In the genomic region with DNA sequence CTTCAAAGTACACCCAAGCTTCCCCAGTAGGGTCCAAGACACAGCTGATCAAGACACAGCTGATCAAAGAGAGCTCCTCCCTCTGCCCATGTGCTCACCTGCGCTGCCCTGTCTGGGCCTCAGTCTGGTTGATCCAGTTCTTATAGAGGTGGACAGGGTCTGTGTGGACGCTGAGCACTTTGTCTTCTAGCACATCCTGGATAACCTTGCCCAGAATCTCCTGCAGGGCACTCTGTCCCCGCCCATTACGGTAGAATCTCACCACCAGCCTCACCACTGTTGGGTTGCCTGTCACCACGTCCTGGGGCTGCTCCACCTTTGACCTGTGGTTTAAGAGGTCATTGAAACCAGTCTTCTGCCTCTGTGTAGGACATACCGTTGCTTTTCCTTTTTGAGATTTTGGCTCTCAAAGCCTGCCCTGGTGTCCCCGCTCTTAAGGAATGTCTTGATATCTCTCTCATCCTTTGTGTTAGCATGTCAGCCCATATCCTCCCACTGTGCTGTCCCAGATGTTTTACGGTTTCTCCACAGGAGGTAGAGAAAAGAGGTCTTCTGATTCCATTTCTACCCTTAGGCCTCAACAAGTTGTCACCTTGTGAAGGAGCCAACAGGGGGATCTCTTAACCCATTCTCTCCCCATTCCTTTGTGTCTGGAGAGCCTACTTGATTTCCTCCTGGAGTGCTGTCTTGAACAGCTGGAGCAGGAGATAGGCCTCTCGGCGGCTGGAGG, we compare ENCODE assay signal across 28 cellular contexts. TPM values are rescaled to one million over a fixed set of nuclear protein-coding genes. Genes with fewer than 3 reads are reported as not detected.
"Had no signal": no experiment of that assay in that cellular context is flagged by ENCODE, and none has a peak within 500 bp of the region (broad histone marks: within the 10 kb centered on the region; RNA-seq: fewer than 3 reads in every experiment).

No MANE protein-coding gene starts in this region.

- H3K27ac ChIP-seq: adrenal gland, ascending aorta, colonic mucosa, dorsolateral prefrontal cortex, esophagus squamous epithelium, gastrocnemius medialis, tibial artery had no signal

- H3K4me3 ChIP-seq: adrenal gland, ascending aorta, colonic mucosa, dorsolateral prefrontal cortex, esophagus squamous epithelium, gastrocnemius medialis, mucosa of descending colon, tibial artery had no signal

- FAIRE-seq: small intestine had no signal

- H3K36me3 ChIP-seq: adrenal gland, ascending aorta, colonic mucosa, gastrocnemius medialis, tibial artery had no signal

- H3K4me1 Mint-ChIP-seq: activated naive CD4-positive, alpha-beta T cell treated with anti-CD3 and anti-CD28 coated beads, Interleukin-2, amount 50 U/mL, for 24 hours; stimulated activated naive CD8-positive, alpha-beta T cell treated with anti-CD3 and anti-CD28 coated beads, Interleukin-15, amount 100 ng/mL, for 72 hours had no signal

- H3K36me3 Mint-ChIP-seq: activated naive CD4-positive, alpha-beta T cell treated with anti-CD3 and anti-CD28 coated beads, Interleukin-2, amount 50 U/mL, for 24 hours; stimulated activated effector memory CD8-positive, alpha-beta T cell treated with anti-CD3 and anti-CD28 coated beads, Interleukin-12 subunit alpha, Interleukin-12 subunit beta, amount 100 ng/mL, for 72 hours had no signal

- H3K9me3 ChIP-seq: adrenal gland, ascending aorta, colonic mucosa, esophagus squamous epithelium, gastrocnemius medialis, mucosa of descending colon, tibial artery had no signal

- H3K27me3 Mint-ChIP-seq: activated CD4-positive, alpha-beta memory T cell treated with anti-CD3 and anti-CD28 coated beads, Interleukin-2, amount 10 ng/mL, durations not matched to agents 7 days and 5 days; activated CD4-positive, alpha-beta T cell treated with anti-CD3 and anti-CD28 coated beads, Interleukin-2, amount 10 ng/mL, durations not matched to agents 24 days and 14 days; activated CD8-positive, alpha-beta memory T cell treated with anti-CD3 and anti-CD28 coated beads, Interleukin-2, amount 10 ng/mL, durations not matched to agents 7 days and 5 days; activated naive CD4-positive, alpha-beta T cell treated with anti-CD3 and anti-CD28 coated beads, Interleukin-2, amount 50 U/mL, for 24 hours; central memory CD8-positive, alpha-beta T cell; effector memory CD8-positive, alpha-beta T cell; stimulated activated naive CD8-positive, alpha-beta T cell treated with anti-CD3 and anti-CD28 coated beads, Interleukin-15, amount 100 ng/mL, for 72 hours had no signal

- ATAC-seq: activated CD4-positive, CD25-positive, alpha-beta regulatory T cell treated with anti-CD3 and anti-CD28 coated beads, Interleukin-2, amount 50 U/mL, for 24 hours; activated CD8-positive, alpha-beta memory T cell treated with anti-CD3 and anti-CD28 coated beads, Interleukin-2, amount 10 ng/mL, durations not matched to agents 7 days and 5 days; effector memory CD8-positive, alpha-beta T cell; gastrocnemius medialis; stimulated activated effector memory CD8-positive, alpha-beta T cell treated with anti-CD3 and anti-CD28 coated beads, Interleukin-12 subunit alpha, Interleukin-12 subunit beta, amount 100 ng/mL, for 72 hours; stimulated activated naive CD8-positive, alpha-beta T cell treated with anti-CD3 and anti-CD28 coated beads, Interleukin-15, amount 100 ng/mL, for 72 hours had no signal

- H3K9me3 Mint-ChIP-seq: activated CD4-positive, alpha-beta memory T cell treated with anti-CD3 and anti-CD28 coated beads, Interleukin-2, amount 10 ng/mL, durations not matched to agents 7 days and 5 days; activated CD4-positive, alpha-beta T cell treated with anti-CD3 and anti-CD28 coated beads, Interleukin-2, amount 10 ng/mL, durations not matched to agents 24 days and 14 days; activated naive CD4-positive, alpha-beta T cell treated with anti-CD3 and anti-CD28 coated beads, Interleukin-2, amount 50 U/mL, for 24 hours; central memory CD8-positive, alpha-beta T cell; effector memory CD8-positive, alpha-beta T cell; stimulated activated effector memory CD8-positive, alpha-beta T cell treated with anti-CD3 and anti-CD28 coated beads, Interleukin-12 subunit alpha, Interleukin-12 subunit beta, amount 100 ng/mL, for 72 hours; stimulated activated naive CD8-positive, alpha-beta T cell treated with anti-CD3 and anti-CD28 coated beads, Interleukin-15, amount 100 ng/mL, for 72 hours had no signal

- DNase-seq: activated CD4-positive, alpha-beta memory T cell treated with anti-CD3 and anti-CD28 coated beads, Interleukin-2, amount 10 ng/mL, durations not matched to agents 7 days and 5 days; activated CD4-positive, alpha-beta T cell treated with anti-CD3 and anti-CD28 coated beads, Interleukin-2, amount 10 ng/mL, durations not matched to agents 24 days and 14 days; activated CD8-positive, alpha-beta memory T cell treated with anti-CD3 and anti-CD28 coated beads, Interleukin-2, amount 10 ng/mL, durations not matched to agents 7 days and 5 days; activated gamma-delta T cell treated with Interleukin-2 at 50 U/mL for 16 hours; activated T-cell treated with anti-CD3 and anti-CD28 coated beads for 4 hours; adrenal gland; colonic mucosa; dorsolateral prefrontal cortex; effector memory CD8-positive, alpha-beta T cell; esophagus squamous epithelium; hippocampal formation; left ventricle myocardium superior; mucosa of descending colon; nucleus accumbens; small intestine; stimulated activated CD4-positive, alpha-beta T cell treated with anti-CD3 and anti-CD28 coated beads, Interleukin-2, amount 100 ng/mL, for 24 hours; stimulated activated naive CD8-positive, alpha-beta T cell treated with anti-CD3 and anti-CD28 coated beads, Interleukin-15, amount 100 ng/mL, for 72 hours; tibial artery had no signal

- H3K4me3 Mint-ChIP-seq: activated CD4-positive, alpha-beta memory T cell treated with anti-CD3 and anti-CD28 coated beads, Interleukin-2, amount 10 ng/mL, durations not matched to agents 7 days and 5 days; activated CD4-positive, alpha-beta T cell treated with anti-CD3 and anti-CD28 coated beads, Interleukin-2, amount 10 ng/mL, durations not matched to agents 24 days and 14 days; activated CD8-positive, alpha-beta memory T cell treated with anti-CD3 and anti-CD28 coated beads, Interleukin-2, amount 10 ng/mL, durations not matched to agents 7 days and 5 days; activated naive CD4-positive, alpha-beta T cell treated with anti-CD3 and anti-CD28 coated beads, Interleukin-2, amount 50 U/mL, for 24 hours; central memory CD8-positive, alpha-beta T cell; effector memory CD8-positive, alpha-beta T cell; stimulated activated effector memory CD8-positive, alpha-beta T cell treated with anti-CD3 and anti-CD28 coated beads, Interleukin-12 subunit alpha, Interleukin-12 subunit beta, amount 100 ng/mL, for 72 hours; stimulated activated naive CD8-positive, alpha-beta T cell treated with anti-CD3 and anti-CD28 coated beads, Interleukin-15, amount 100 ng/mL, for 72 hours had no signal

- H3K4me1 ChIP-seq: adrenal gland, ascending aorta, colonic mucosa, esophagus squamous epithelium, gastrocnemius medialis, tibial artery had no signal

- H3K27ac Mint-ChIP-seq: activated CD4-positive, alpha-beta memory T cell treated with anti-CD3 and anti-CD28 coated beads, Interleukin-2, amount 10 ng/mL, durations not matched to agents 7 days and 5 days; activated CD4-positive, alpha-beta T cell treated with anti-CD3 and anti-CD28 coated beads, Interleukin-2, amount 10 ng/mL, durations not matched to agents 24 days and 14 days; activated CD8-positive, alpha-beta memory T cell treated with anti-CD3 and anti-CD28 coated beads, Interleukin-2, amount 10 ng/mL, durations not matched to agents 7 days and 5 days; activated naive CD4-positive, alpha-beta T cell treated with anti-CD3 and anti-CD28 coated beads, Interleukin-2, amount 50 U/mL, for 24 hours; effector memory CD8-positive, alpha-beta T cell; stimulated activated effector memory CD8-positive, alpha-beta T cell treated with anti-CD3 and anti-CD28 coated beads, Interleukin-12 subunit alpha, Interleukin-12 subunit beta, amount 100 ng/mL, for 72 hours; stimulated activated naive CD8-positive, alpha-beta T cell treated with anti-CD3 and anti-CD28 coated beads, Interleukin-15, amount 100 ng/mL, for 72 hours had no signal

- H3K27me3 ChIP-seq: adrenal gland, ascending aorta, colonic mucosa, dorsolateral prefrontal cortex, esophagus squamous epithelium, gastrocnemius medialis, tibial artery had no signal

RNA-seq across cellular contexts. Expression of gene IQGAP3, which starts 33.5 kb away (rescaled TPM):
- total RNA-seq: ascending aorta had no signal
- polyA plus RNA-seq: neural cell had no signal

RNA-seq across cellular contexts. Expression of gene TTC24, which starts 40.6 kb away (rescaled TPM):
- total RNA-seq: adrenal gland, ascending aorta, colonic mucosa, esophagus squamous epithelium, left ventricle myocardium superior, renal cortical epithelial cell, sciatic nerve, ureter had no signal
- polyA plus RNA-seq: neural cell had no signal
